ENCODE assay signal across 26 cellular contexts in the genomic region with DNA sequence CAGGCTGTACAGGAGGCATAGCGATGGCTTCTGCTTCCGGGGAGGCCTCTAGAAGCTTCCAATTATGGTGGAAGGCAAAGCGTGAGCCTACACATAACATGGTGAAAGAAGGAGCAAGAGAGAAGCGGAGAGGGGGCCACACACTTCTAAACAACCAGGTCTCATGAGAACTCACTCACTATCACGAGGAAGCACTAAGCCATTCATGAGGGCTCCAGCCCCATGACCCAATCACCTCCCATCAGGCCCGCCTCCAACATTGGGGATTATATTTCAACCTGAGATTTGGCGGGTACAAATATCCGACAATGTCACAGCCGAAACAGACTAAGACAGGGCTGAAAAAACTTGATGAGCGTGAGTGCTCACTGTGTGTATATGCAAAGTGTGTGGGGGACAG.
A peak's percentile ranks its signal among the peaks of the same experiment; 100 is the strongest.
DNase-seq lines count a peak whose midpoint lies in the region; ATAC-seq, FAIRE-seq and TF ChIP-seq lines count a peak whose summit lies in the region.
"Had no signal": no experiment of that assay in that cellular context is flagged by ENCODE, and none has a peak within 500 bp of the region (broad histone marks: within the 10 kb centered on the region; RNA-seq: fewer than 3 reads in every experiment).

No MANE protein-coding gene starts in this region.

- H3K9me2 ChIP-seq in GM23338 (ENCODE audit: insufficient read depth) = 0 out of 2 replicates have a peak, but pooled peaks cover 4% of the 10 kb centered on the region

- H3K36me3 ChIP-seq in GM23338 (ENCODE audit: insufficient read depth) (no peaks in the 10 kb centered on the region), K562 (ENCODE audit: control insufficient read depth, insufficient read depth, low read length) (no peaks in the 10 kb centered on the region), gastrocnemius medialis (no peaks in the 10 kb centered on the region), stomach (no peaks in the 10 kb centered on the region)
- H3K36me3 ChIP-seq: BLaER1 treated with 17β-estradiol and CSF1 and Interleukin-3, amounts not matched to agents 10 nM and 100 nM; SJCRH30 had no signal

- TF ChIP-seq CTCF in GM23338 (conservative IDR thresholded peaks at IDR 0.05; ENCODE audit: low read depth in 2 of 2) (no peak), K562 (IDR thresholded peaks at IDR 0.05 in 2 of 3, conservative IDR thresholded peaks at IDR 0.05 in 1 of 3; ENCODE audit: insufficient read depth in 2 of 3, low read depth in 1 of 3, low read length in 3 of 3) (no peak), gastrocnemius medialis (IDR thresholded peaks at IDR 0.05 in 4 of 5, conservative IDR thresholded peaks at IDR 0.05 in 1 of 5) (no peak), stomach (IDR thresholded peaks at IDR 0.05) (no peak)

- no peak overlapping the region; a peak in 1 of 4 replicates for H3K9ac ChIP-seq in K562 (ENCODE audit: insufficient read depth in 1 of 2, low read depth in 2 of 2, low read length in 2 of 2)
- H3K9ac ChIP-seq: BLaER1 treated with 17β-estradiol and CSF1 and Interleukin-3, amounts not matched to agents 10 nM and 100 nM; GM23248 had no signal

- CTCF ChIA-PET in K562 (lab: Yijun Ruan, JAX; ENCODE audit: low intra/inter-chr PET ratio) = no interaction called here

- FAIRE-seq in K562 (lab: Jason Lieb, UNC) = no peak
- FAIRE-seq: A549, D721Med, G401.6 had no signal

- intact Hi-C loops in K562 (cut with micrococcal nuclease) = no loop called here
- intact Hi-C loops in gastrocnemius medialis (cut with DNase I; ENCODE audit: low total_unique reads) = no loop called here
- intact Hi-C loops in stomach (cut with DNase I; ENCODE audit: low total_unique reads) = no loop called here

- H3K79me2 ChIP-seq in GM23338 (replicated peaks; ENCODE audit: insufficient read depth) = no peaks in the 10 kb centered on the region
- no peaks in the 10 kb centered on the region for H3K79me2 ChIP-seq in K562 (ENCODE audit: control insufficient read depth, insufficient read depth, low read length)

- in situ Hi-C loops in K562 (cut with MboI) (no loop called here), gastrocnemius medialis (cut with MboI; ENCODE audit: low sequenced_read_pairs in 4 of 4) (loop anchor here in 1 of 4 donors (10.0 kb wide), 1 partner anchor 108 kb away; no protein-coding TSS in a partner anchor)

- no peak overlapping the region for H3K4me3 ChIP-seq in GM23338
- no peak overlapping the region for H3K4me3 ChIP-seq in K562
- H3K4me3 ChIP-seq in gastrocnemius medialis = no peak overlapping the region
- no peak overlapping the region for H3K4me3 ChIP-seq in stomach
- H3K4me3 ChIP-seq: A549; BLaER1 treated with 17β-estradiol and CSF1 and Interleukin-3, amounts not matched to agents 10 nM and 100 nM; GM23248; PC-9; SJCRH30 had no signal

- H3K4me2 ChIP-seq in GM23338 (no peak overlapping the region), K562 (ENCODE audit: insufficient read depth, low read length) (no peak overlapping the region)
- H3K4me2 ChIP-seq: A549; BLaER1 treated with 17β-estradiol and CSF1 and Interleukin-3, amounts not matched to agents 10 nM and 100 nM; PC-9 had no signal

- no peak overlapping the region for H3K27ac ChIP-seq in GM23338 (ENCODE audit: low read depth)
- no peak overlapping the region for H3K27ac ChIP-seq in K562 (ENCODE audit: extremely low read depth, low read depth, low read length)
- no peak overlapping the region for H3K27ac ChIP-seq in gastrocnemius medialis
- no peak overlapping the region for H3K27ac ChIP-seq in stomach
- H3K27ac ChIP-seq: A549; BLaER1 treated with 17β-estradiol and CSF1 and Interleukin-3, amounts not matched to agents 10 nM and 100 nM; GM23248; PC-9; SJCRH30 had no signal

- no TSS peak for BruUV-seq in K562 (replicated peaks; lab: Mats Ljungman, UMichigan)

- no peaks in the 10 kb centered on the region for H4K20me1 ChIP-seq in GM23338 (replicated peaks; ENCODE audit: insufficient read depth)
- no peaks in the 10 kb centered on the region for H4K20me1 ChIP-seq in K562 (replicated peaks; ENCODE audit: control insufficient read depth, insufficient read depth, low read length)
- H4K20me1 ChIP-seq: BLaER1 treated with 17β-estradiol and CSF1 and Interleukin-3, amounts not matched to agents 10 nM and 100 nM had no signal

- no peaks in the 10 kb centered on the region for H3K36me3 Mint-ChIP-seq in GM23338 (ENCODE audit: low read depth)
- H3K36me3 Mint-ChIP-seq in stimulated activated effector memory CD8-positive, alpha-beta T cell treated with anti-CD3 and anti-CD28 coated beads, Interleukin-12 subunit alpha, Interleukin-12 subunit beta, amount 100 ng/mL, for 72 hours = no peaks in the 10 kb centered on the region

- whole genome bisulfite sequencing in K562 (ENCODE audit: insufficient coverage, low coverage, missing lambda C conversion rate) = 21% methylated on average over 10 of the region's 10 CpGs
- WGBS in stomach, 5 donors = 86 to 91% (median 89%) methylated on average over 10 of the region's 10 CpGs

- H3K27me3 ChIP-seq in GM23338 (ENCODE audit: insufficient read depth) (no peaks in the 10 kb centered on the region), K562 (ENCODE audit: control insufficient read depth in 2 of 2, insufficient read depth in 2 of 2, low read length in 2 of 2) (peaks cover 4 to 15% of the 10 kb centered on the region in 2 experiments; a peak in 4 of 5 replicates), gastrocnemius medialis (no peaks in the 10 kb centered on the region), stomach (no peaks in the 10 kb centered on the region)
- H3K27me3 ChIP-seq: BLaER1 treated with 17β-estradiol and CSF1 and Interleukin-3, amounts not matched to agents 10 nM and 100 nM; SJCRH30 had no signal

- POLR2A ChIA-PET in K562 (lab: Yijun Ruan, JAX) = interaction anchor here (0.6 kb wide), 1 partner anchor 229 kb away, joined by 4 read pairs; no protein-coding TSS in a partner anchor

- DNase-seq in GM23338 (ENCODE audit: low spot score) (no peak), NCI-H526 (lab: John Stamatoyannopoulos, UW) (peak; percentile 79), K562 (ENCODE audit: extremely low read depth in 1 of 4, low spot score in 3 of 4) (no peak), gastrocnemius medialis (peak in 1 of 2 donors; percentile 29), stomach (no peak)
- DNase-seq in effector CD8-positive, alpha-beta T cell (lab: John Stamatoyannopoulos, UW) = no peak
- DNase-seq in stimulated activated effector memory CD8-positive, alpha-beta T cell treated with anti-CD3 and anti-CD28 coated beads, Interleukin-12 subunit alpha, Interleukin-12 subunit beta, amount 100 ng/mL, for 72 hours (ENCODE audit: low spot score in 2 of 2) = no peak
- DNase-seq: AML-193; CD4-positive, alpha-beta T cell; GM23248; Karpas-422; NCI-H1092 treated with DMSO at 0.1 percent for 48 hours; NCI-H1436; NCI-H1930; NCI-H2107; NCI-H446 treated with DMSO at 0.1 percent for 48 hours; NCI-H774; PC-9; SJCRH30 had no signal

- H3K9me3 Mint-ChIP-seq in GM23338 = no peaks in the 10 kb centered on the region
- H3K9me3 Mint-ChIP-seq in stimulated activated effector memory CD8-positive, alpha-beta T cell treated with anti-CD3 and anti-CD28 coated beads, Interleukin-12 subunit alpha, Interleukin-12 subunit beta, amount 100 ng/mL, for 72 hours = no peaks in the 10 kb centered on the region
- H3K9me3 Mint-ChIP-seq: CD4-positive, alpha-beta T cell had no signal

- ATAC-seq in GM23338 (peak; percentile 31; the same call in 1 of the 3 replicates), K562 (peak; percentile 59), gastrocnemius medialis (peak; percentile 54 to 66)
- ATAC-seq in stimulated activated effector memory CD8-positive, alpha-beta T cell treated with anti-CD3 and anti-CD28 coated beads, Interleukin-12 subunit alpha, Interleukin-12 subunit beta, amount 100 ng/mL, for 72 hours = no peak
- ATAC-seq: A549, HCT116, Right ventricle myocardium inferior, SK-N-SH treated with all-trans-retinoic acid at 6 μM for 48 hours had no signal

- no peak for TF ChIP-seq RAD21 in K562 (CRISPR knock-in tag; conservative IDR thresholded peaks at IDR 0.05 in 1 of 2, IDR thresholded peaks at IDR 0.05 in 1 of 2)

- H3K9me3 ChIP-seq in K562 (replicated peaks; ENCODE audit: control insufficient read depth, insufficient read depth, low read depth, low read length) = no peaks in the 10 kb centered on the region
- H3K9me3 ChIP-seq in gastrocnemius medialis = no peaks in the 10 kb centered on the region
- no peaks in the 10 kb centered on the region for H3K9me3 ChIP-seq in stomach
- H3K9me3 ChIP-seq: A549; BLaER1 treated with 17β-estradiol and CSF1 and Interleukin-3, amounts not matched to agents 10 nM and 100 nM; SJCRH30 had no signal

- H3K4me1 Mint-ChIP-seq in GM23338 = peaks cover 14% of the 10 kb centered on the region
- H3K4me1 Mint-ChIP-seq in stimulated activated effector memory CD8-positive, alpha-beta T cell treated with anti-CD3 and anti-CD28 coated beads, Interleukin-12 subunit alpha, Interleukin-12 subunit beta, amount 100 ng/mL, for 72 hours = no peaks in the 10 kb centered on the region

- H2AFZ ChIP-seq in GM23338 = peak overlapping the region; percentile 61
- peak overlapping the region; percentile 37 for H2AFZ ChIP-seq in K562 (ENCODE audit: low read depth, low read length)
- H2AFZ ChIP-seq: GM23248, PC-9 had no signal

- H3K4me1 ChIP-seq in GM23338 (ENCODE audit: insufficient read depth) (peaks cover 12% of the 10 kb centered on the region), K562 (replicated peaks in 1 of 2; ENCODE audit: control insufficient read depth in 2 of 2, insufficient read depth in 2 of 2, low read length in 2 of 2) (peaks cover 5 to 14% of the 10 kb centered on the region in 2 experiments; a peak in 4 of 5 replicates), gastrocnemius medialis (peaks cover 0 to 3% of the 10 kb centered on the region in 2 donors), stomach (no peaks in the 10 kb centered on the region)

- no peak overlapping the region for H3K4me3 Mint-ChIP-seq in GM23338
- no peak overlapping the region for H3K4me3 Mint-ChIP-seq in stimulated activated effector memory CD8-positive, alpha-beta T cell treated with anti-CD3 and anti-CD28 coated beads, Interleukin-12 subunit alpha, Interleukin-12 subunit beta, amount 100 ng/mL, for 72 hours
- H3K4me3 Mint-ChIP-seq: CD4-positive, alpha-beta T cell had no signal

- no peaks in the 10 kb centered on the region for H3F3A ChIP-seq in GM23338 (replicated peaks; ENCODE audit: low read depth)

- TF ChIP-seq POLR2A in K562 (conservative IDR thresholded peaks at IDR 0.05) = no peak
- TF ChIP-seq POLR2A in gastrocnemius medialis (IDR thresholded peaks at IDR 0.05) = no peak
- no peak for TF ChIP-seq POLR2A in stomach (IDR thresholded peaks at IDR 0.05)

- no peaks in the 10 kb centered on the region for H3K9me1 ChIP-seq in K562 (ENCODE audit: control insufficient read depth, insufficient read depth, low read length)

- TF ChIP-seq EP300 in K562 (IDR thresholded peaks at IDR 0.05; ENCODE audit: low read length) (no peak), stomach (IDR thresholded peaks at IDR 0.05) (no peak)

- H3K27ac Mint-ChIP-seq in GM23338 = no peak overlapping the region; the same call in 1 of the 2 replicates
- no peak overlapping the region for H3K27ac Mint-ChIP-seq in stimulated activated effector memory CD8-positive, alpha-beta T cell treated with anti-CD3 and anti-CD28 coated beads, Interleukin-12 subunit alpha, Interleukin-12 subunit beta, amount 100 ng/mL, for 72 hours
- H3K27ac Mint-ChIP-seq: CD4-positive, alpha-beta T cell had no signal

- peaks cover 4% of the 10 kb centered on the region for H3K27me3 Mint-ChIP-seq in GM23338 (ENCODE audit: insufficient read depth, low read depth, poor library complexity)
- H3K27me3 Mint-ChIP-seq: CD4-positive, alpha-beta T cell had no signal

Comparison
In these comparisons a context has a peak if more than half of its experiments do, and no peak if none do; other contexts are left out.
1. DNase-seq: peak in NCI-H526 (2 of 2); none in GM23338 (single experiment), K562 (0 of 4), effector CD8-positive, alpha-beta T cell (single experiment), stomach (single experiment) and stimulated activated effector memory CD8-positive, alpha-beta T cell treated with anti-CD3 and anti-CD28 coated beads, Interleukin-12 subunit alpha, Interleukin-12 subunit beta, amount 100 ng/mL, for 72 hours (0 of 2).